In genomic region chr17:49230636-49231562, GRCh38 we compare ENCODE assay signal across 8 cellular contexts. TPM values are rescaled to one million over a fixed set of nuclear protein-coding genes. Genes with fewer than 3 reads are reported as not detected.
DNase-seq lines count a peak whose midpoint lies in the region; ATAC-seq and TF ChIP-seq lines count a peak whose summit lies in the region.

TSS of gene PHOSPHO1 (minus strand) at chr17:49230787. CDS start at chr17:49226691, 4,096 bp downstream.

- H3K27me3 ChIP-seq in AG04450 (ENCODE audit: control insufficient read depth, insufficient read depth, low read length): peaks cover 25% of the 10 kb centered on the region
- peaks cover 0 to 4% (median 0%) of the 10 kb centered on the region in 45 donors for H3K27me3 ChIP-seq in dorsolateral prefrontal cortex
- peaks cover 8% of the 10 kb centered on the region for H3K27me3 ChIP-seq in lower lobe of right lung (ENCODE audit: low read depth)

- H3K27ac ChIP-seq in AG04450 (ENCODE audit: low read depth, low read length) (no peak within 1 kb of the TSS), dorsolateral prefrontal cortex (peak within 1 kb of the TSS in 10 of 59 donors; percentile 2 to 78 (median 38)), lower lobe of right lung (no peak within 1 kb of the TSS)

- no peaks in the 10 kb centered on the region for H3K36me3 ChIP-seq in lower lobe of right lung

- DNase-seq in AG04450 (ENCODE audit: low read depth, low spot score) (peak; percentile 30), NCI-H524 (lab: John Stamatoyannopoulos, UW) (peak; percentile 76 to 90), dorsolateral prefrontal cortex (peak; percentile 70 to 92 (median 87)), lower lobe of right lung (peak; percentile 91)
- DNase-seq in activated CD4-positive, alpha-beta T cell treated with anti-CD3 and anti-CD28 coated beads, Interleukin-2, amount 50 U/mL, for 24 hours (ENCODE audit: low read depth in 1 of 2, low spot score in 1 of 2): peak; percentile 68 to 75
- peak; percentile 78 to 82 for DNase-seq in stimulated activated CD4-positive, alpha-beta T cell treated with anti-CD3 and anti-CD28 coated beads, Interleukin-4, amount 100 ng/mL, for 48 hours (ENCODE audit: low read depth in 2 of 2)

- H3K4me1 ChIP-seq in lower lobe of right lung: peaks cover 20% of the 10 kb centered on the region

- intact Hi-C loops in dorsolateral prefrontal cortex (cut with DNase I) (no loop called here), lower lobe of right lung (cut with DNase I) (no loop called here)

- H3K9me3 ChIP-seq in AG04450 (ENCODE audit: control insufficient read depth, insufficient read depth, low read length) (no peaks in the 10 kb centered on the region; the same call in 1 of the 2 replicates), lower lobe of right lung (no peaks in the 10 kb centered on the region)

- no peak for TF ChIP-seq CTCF in AG04450 (IDR thresholded peaks at IDR 0.05; ENCODE audit: low read depth, low read length)
- TF ChIP-seq CTCF in dorsolateral prefrontal cortex (IDR thresholded peaks at IDR 0.05 in 54 of 56, conservative IDR thresholded peaks at IDR 0.05 in 2 of 56; ENCODE audit: low read depth in 1 of 56, partially characterized antibody in 56 of 56): peak in 8 of 56 donors; percentile 8 to 37 (median 18)
- no peak for TF ChIP-seq CTCF in lower lobe of right lung (IDR thresholded peaks at IDR 0.05)

- CTCF ChIA-PET in AG04450 (lab: Charles Lee): interaction anchor here (0.6 kb wide), 1 partner anchor 92 kb away, joined by 3 read pairs; no protein-coding TSS in a partner anchor

- H3K4me3 ChIP-seq in AG04450 (ENCODE audit: low read depth, low read length) (peak within 1 kb of the TSS; percentile 68), dorsolateral prefrontal cortex (peak within 1 kb of the TSS; percentile 56 to 94 (median 73)), lower lobe of right lung (peak within 1 kb of the TSS; percentile 68)

- peak; percentile 87 for ATAC-seq in GM18907 (IDR thresholded peaks at IDR 0.05; ENCODE audit: unreplicated experiment)
- ATAC-seq in HG03196 (IDR thresholded peaks at IDR 0.05; ENCODE audit: unreplicated experiment): peak; percentile 84
- peak; percentile 91 to 94 for ATAC-seq in lower lobe of right lung

- POLR2A ChIA-PET in AG04450 (lab: Yijun Ruan, JAX): no interaction called here

RNA-seq across cellular contexts. Expression of gene PHOSPHO1, which starts in this region (rescaled TPM):
- 0.05 and 0.09 TPM in 2 replicates for polyA plus RNA-seq in AG04450 (2011; rRNA removed)
- polyA minus RNA-seq in AG04450 (2011; rRNA and poly(A)+ RNA removed): 0.30 TPM in 1 of 2 replicates, not detected in the other
- 10 to 100 TPM in 2 of 120 experiments, 1 to 10 TPM in 118; 1.3 to 12.2 (median 5.2) TPM for total RNA-seq in dorsolateral prefrontal cortex
- total RNA-seq in lower lobe of right lung: 1.9 TPM

Comparison
In these comparisons a context has a peak if more than half of its experiments do, and no peak if none do; other contexts are left out.
1. Peak in DNase-seq and H3K4me3 ChIP-seq in AG04450; RNA of the gene not detected or under 1 TPM.
2. DNase-seq: peak in every context shown above with its lines; median percentile 91 in lower lobe of right lung; 87 in dorsolateral prefrontal cortex; 83 in NCI-H524; 80 in stimulated activated CD4-positive, alpha-beta T cell treated with anti-CD3 and anti-CD28 coated beads, Interleukin-4, amount 100 ng/mL, for 48 hours; 72 in activated CD4-positive, alpha-beta T cell treated with anti-CD3 and anti-CD28 coated beads, Interleukin-2, amount 50 U/mL, for 24 hours; 30 in AG04450.